8 cellular contexts compared by ENCODE assay signal in genomic region chr11:119120639-119121007, GRCh38. TPM values are rescaled to one million over a fixed set of nuclear protein-coding genes. Genes with fewer than 3 reads are reported as not detected.
DNase-seq lines count a peak whose midpoint lies in the region; ATAC-seq, FAIRE-seq and TF ChIP-seq lines count a peak whose summit lies in the region.

No MANE protein-coding gene starts in this region.

- peak overlapping the region; percentile 70 for H3K27ac ChIP-seq in CD8-positive, alpha-beta memory T cell (ENCODE audit: low read depth, low read length)
- H3K27ac ChIP-seq in keratinocyte (ENCODE audit: control insufficient read depth, insufficient read depth, low read length), result peak overlapping the region; percentile 83
- H3K27ac ChIP-seq in thoracic aorta, result peak overlapping the region; percentile 25 to 61

- H3K36me3 Mint-ChIP-seq in CD8-positive, alpha-beta memory T cell, result peaks cover 0 to 44% (median 4%) of the 10 kb centered on the region in 3 donors
- H3K36me3 Mint-ChIP-seq in activated naive CD8-positive, alpha-beta T cell treated with anti-CD3 and anti-CD28 coated beads, Interleukin-2, amount 10 ng/mL, durations not matched to agents 7 days and 5 days, result peaks cover 17% of the 10 kb centered on the region

- POLR2A ChIA-PET in CD8-positive, alpha-beta memory T cell (lab: Charles Lee), result interaction anchor here (0.6 to 1.9 kb wide), 3 partner anchors 13 to 22 kb away, joined by 4 to 21 read pairs (median 5); partner anchors contain the start of genes C2CD2L and DPAGT1
- POLR2A ChIA-PET in activated naive CD8-positive, alpha-beta T cell treated with anti-CD3 and anti-CD28 coated beads, Interleukin-2, amount 10 ng/mL, durations not matched to agents 7 days and 5 days (lab: Charles Lee), result interaction anchor here (0.8 to 2.6 kb wide), 9 partner anchors 9 to 682 kb away, joined by 4 to 20 read pairs (median 5); partner anchors contain the start of genes C2CD2L, CBL, DPAGT1 and HYOU1

- dilution Hi-C loops in keratinocyte (cut with MboI; ENCODE audit: extremely low pct_ligation_motif_present, low sequenced_read_pairs), result no loop called here

- H3K9me3 ChIP-seq in CD8-positive, alpha-beta memory T cell (ENCODE audit: low read length), result no peaks in the 10 kb centered on the region
- H3K9me3 ChIP-seq in keratinocyte (ENCODE audit: control insufficient read depth, low read depth, low read length) (no peaks in the 10 kb centered on the region), thoracic aorta (no peaks in the 10 kb centered on the region)

- DNase-seq in CD8-positive, alpha-beta memory T cell, result no peak
- peak; percentile 32 to 41 for DNase-seq in Kasumi-1 (lab: John Stamatoyannopoulos, UW)
- no peak for DNase-seq in activated naive CD8-positive, alpha-beta T cell treated with anti-CD3 and anti-CD28 coated beads, Interleukin-2, amount 10 ng/mL, durations not matched to agents 7 days and 5 days
- DNase-seq in keratinocyte (ENCODE audit: low read depth, low spot score), result no peak
- DNase-seq in thoracic aorta (ENCODE audit: low spot score), result no peak
- no peak for DNase-seq in H54 (ENCODE audit: insufficient read length, low spot score)

- peak overlapping the region; percentile 85 to 95 (median 94) for H3K4me3 Mint-ChIP-seq in CD8-positive, alpha-beta memory T cell
- peak overlapping the region; percentile 93 for H3K4me3 Mint-ChIP-seq in activated naive CD8-positive, alpha-beta T cell treated with anti-CD3 and anti-CD28 coated beads, Interleukin-2, amount 10 ng/mL, durations not matched to agents 7 days and 5 days

- peak overlapping the region; percentile 72 to 97 (median 96) for H3K27ac Mint-ChIP-seq in CD8-positive, alpha-beta memory T cell
- peak overlapping the region; percentile 86 for H3K27ac Mint-ChIP-seq in activated naive CD8-positive, alpha-beta T cell treated with anti-CD3 and anti-CD28 coated beads, Interleukin-2, amount 10 ng/mL, durations not matched to agents 7 days and 5 days

- peak overlapping the region; percentile 96 for H2AFZ ChIP-seq in keratinocyte (ENCODE audit: control insufficient read depth, low read length)

- CTCF ChIA-PET in CD8-positive, alpha-beta memory T cell (lab: Charles Lee), result interaction anchor here (1.3 to 3.1 kb wide), 4 partner anchors 9 to 202 kb away, joined by 3 to 9 read pairs (median 7); partner anchors contain the start of genes C2CD2L and VPS11

- no peaks in the 10 kb centered on the region for H4K20me1 ChIP-seq in keratinocyte (ENCODE audit: control insufficient read depth, extremely low read depth, insufficient read depth, low read length)

- TF ChIP-seq CTCF in keratinocyte (optimal IDR thresholded peaks at IDR 0.05 in 1 of 3, IDR thresholded peaks at IDR 0.05 in 1 of 3, conservative IDR thresholded peaks at IDR 0.05 in 1 of 3; ENCODE audit: extremely low read depth in 1 of 3, insufficient read depth in 2 of 3, low read length in 3 of 3) (no peak), thoracic aorta (IDR thresholded peaks at IDR 0.05) (no peak)

- peak overlapping the region; percentile 67 for H3K4me3 ChIP-seq in CD8-positive, alpha-beta memory T cell (ENCODE audit: low read length)
- H3K4me3 ChIP-seq in keratinocyte (ENCODE audit: control insufficient read depth in 2 of 3, extremely low read depth in 1 of 3, insufficient read depth in 2 of 3, low read depth in 1 of 3, low read length in 3 of 3) (peak overlapping the region; percentile 83 to 85 (median 85)), thoracic aorta (peak overlapping the region; percentile 73)

- ATAC-seq in activated naive CD8-positive, alpha-beta T cell treated with anti-CD3 and anti-CD28 coated beads, Interleukin-2, amount 10 ng/mL, durations not matched to agents 7 days and 5 days (ENCODE audit: low read depth), result no peak
- ATAC-seq in thoracic aorta (ENCODE audit: insufficient number of reproducible peaks, low FRiP score, low read depth), result no peak
- no peak for ATAC-seq in GM21423 (IDR thresholded peaks at IDR 0.05; ENCODE audit: unreplicated experiment)
- ATAC-seq in HG03135 (IDR thresholded peaks at IDR 0.05; ENCODE audit: unreplicated experiment), result no peak

- peaks cover 0 to 2% of the 10 kb centered on the region in 2 donors for H3K27me3 Mint-ChIP-seq in CD8-positive, alpha-beta memory T cell
- no peaks in the 10 kb centered on the region for H3K27me3 Mint-ChIP-seq in activated naive CD8-positive, alpha-beta T cell treated with anti-CD3 and anti-CD28 coated beads, Interleukin-2, amount 10 ng/mL, durations not matched to agents 7 days and 5 days

- H3K4me1 ChIP-seq in CD8-positive, alpha-beta memory T cell (ENCODE audit: insufficient read depth, low read length), result peaks cover 32% of the 10 kb centered on the region
- H3K4me1 ChIP-seq in keratinocyte (ENCODE audit: control insufficient read depth, extremely low read depth, insufficient read depth, low read length), result peaks cover 19% of the 10 kb centered on the region
- H3K4me1 ChIP-seq in thoracic aorta (ENCODE audit: control insufficient read depth in 1 of 2, low read depth in 2 of 2), result peaks cover 8 to 16% of the 10 kb centered on the region in 2 donors

- H3K9ac ChIP-seq in keratinocyte (ENCODE audit: control insufficient read depth, extremely low read depth, insufficient read depth, low read length), result peak overlapping the region; percentile 91

- no peak for FAIRE-seq in keratinocyte (lab: Jason Lieb, UNC)
- no peak for FAIRE-seq in H54 (lab: Jason Lieb, UNC)

- peaks cover 7% of the 10 kb centered on the region for H3K36me3 ChIP-seq in CD8-positive, alpha-beta memory T cell (ENCODE audit: insufficient read depth, low read length)
- peaks cover 4 to 7% of the 10 kb centered on the region in 2 experiments for H3K36me3 ChIP-seq in keratinocyte (ENCODE audit: control insufficient read depth in 2 of 2, extremely low read depth in 1 of 2, insufficient read depth in 2 of 2, low read length in 2 of 2)
- H3K36me3 ChIP-seq in thoracic aorta, result peaks cover 13% of the 10 kb centered on the region

- TF ChIP-seq POLR2A in H54 (IDR thresholded peaks at IDR 0.05; ENCODE audit: low read depth, low read length), result no peak

- H3K27me3 ChIP-seq in CD8-positive, alpha-beta memory T cell (ENCODE audit: insufficient read depth, low read length, poor library complexity, severe bottlenecking), result no peaks in the 10 kb centered on the region
- no peaks in the 10 kb centered on the region for H3K27me3 ChIP-seq in keratinocyte (ENCODE audit: control insufficient read depth, extremely low read depth, insufficient read depth, low read length)
- H3K27me3 ChIP-seq in thoracic aorta (replicated peaks; ENCODE audit: insufficient read depth), result no peaks in the 10 kb centered on the region

- H3K79me2 ChIP-seq in keratinocyte (ENCODE audit: control insufficient read depth, insufficient read depth, low read length), result peaks cover 23% of the 10 kb centered on the region

- no peaks in the 10 kb centered on the region for H3K9me3 Mint-ChIP-seq in CD8-positive, alpha-beta memory T cell
- no peaks in the 10 kb centered on the region for H3K9me3 Mint-ChIP-seq in activated naive CD8-positive, alpha-beta T cell treated with anti-CD3 and anti-CD28 coated beads, Interleukin-2, amount 10 ng/mL, durations not matched to agents 7 days and 5 days

- H3K4me2 ChIP-seq in keratinocyte (ENCODE audit: control insufficient read depth, extremely low read depth, insufficient read depth, low read depth, low read length), result peak overlapping the region; percentile 99

- peaks cover 35 to 46% (median 43%) of the 10 kb centered on the region in 3 donors for H3K4me1 Mint-ChIP-seq in CD8-positive, alpha-beta memory T cell
- H3K4me1 Mint-ChIP-seq in activated naive CD8-positive, alpha-beta T cell treated with anti-CD3 and anti-CD28 coated beads, Interleukin-2, amount 10 ng/mL, durations not matched to agents 7 days and 5 days, result peaks cover 31% of the 10 kb centered on the region

- H3K9me1 ChIP-seq in keratinocyte (ENCODE audit: control insufficient read depth, extremely low read depth, insufficient read depth, low read length), result no peaks in the 10 kb centered on the region

RNA-seq across cellular contexts. Expression of gene HINFP, which starts 0.8 kb away (rescaled TPM):
- 10 to 100 TPM; 26.8 to 29.1 TPM for total RNA-seq in CD8-positive, alpha-beta memory T cell
- polyA plus RNA-seq in CD8-positive, alpha-beta memory T cell, result 14.6 TPM
- 10 to 100 TPM; 52.4 to 52.6 TPM for total RNA-seq in activated naive CD8-positive, alpha-beta T cell treated with anti-CD3 and anti-CD28 coated beads, Interleukin-2, amount 10 ng/mL, durations not matched to agents 7 days and 5 days
- polyA plus RNA-seq in keratinocyte, result 15.6 to 21.9 TPM (median 18.5 TPM) in 3 replicates
- polyA plus RNA-seq in keratinocyte (2011; ENCODE audit: low read depth), result 28.1 TPM
- 11.0 and 11.4 TPM in 2 replicates for polyA plus RNA-seq in keratinocyte (2011; cell fraction: cytosol; rRNA removed)
- 54.0 and 55.8 TPM in 2 replicates for polyA plus RNA-seq in keratinocyte (2011; cell fraction: nucleus; rRNA removed)
- polyA plus RNA-seq in keratinocyte (2012; ENCODE audit: low replicate concordance), result 9.9 and 22.4 TPM in 2 replicates
- 18.5 to 47.8 TPM (median 31.0 TPM) in 3 replicates for polyA minus RNA-seq in keratinocyte
- polyA minus RNA-seq in keratinocyte (2011; cell fraction: cytosol; rRNA and poly(A)+ RNA removed), result 18.8 TPM
- polyA minus RNA-seq in keratinocyte (2011; cell fraction: nucleus; rRNA and poly(A)+ RNA removed), result 13.1 and 29.6 TPM in 2 replicates
- total RNA-seq in thoracic aorta, result 10 to 100 TPM; 13.4 to 34.7 TPM

RNA-seq across cellular contexts. Expression of gene C2CD2L, which starts 13.5 kb away (rescaled TPM):
- 10 to 100 TPM; 26.3 to 26.5 TPM for total RNA-seq in CD8-positive, alpha-beta memory T cell
- 9.9 TPM for polyA plus RNA-seq in CD8-positive, alpha-beta memory T cell
- total RNA-seq in activated naive CD8-positive, alpha-beta T cell treated with anti-CD3 and anti-CD28 coated beads, Interleukin-2, amount 10 ng/mL, durations not matched to agents 7 days and 5 days, result 10 to 100 TPM; 32.2 to 32.6 TPM
- 2.8 to 3.6 TPM (median 2.9 TPM) in 3 replicates for polyA plus RNA-seq in keratinocyte
- polyA plus RNA-seq in keratinocyte (2011; ENCODE audit: low read depth), result 12.0 TPM
- 2.0 and 2.2 TPM in 2 replicates for polyA plus RNA-seq in keratinocyte (2011; cell fraction: cytosol; rRNA removed)
- 7.9 and 10.3 TPM in 2 replicates for polyA plus RNA-seq in keratinocyte (2011; cell fraction: nucleus; rRNA removed)
- polyA plus RNA-seq in keratinocyte (2012; ENCODE audit: low replicate concordance), result 3.8 and 8.4 TPM in 2 replicates
- 4.4 to 11.3 TPM (median 5.4 TPM) in 3 replicates for polyA minus RNA-seq in keratinocyte
- polyA minus RNA-seq in keratinocyte (2011; cell fraction: cytosol; rRNA and poly(A)+ RNA removed), result 4.2 TPM
- polyA minus RNA-seq in keratinocyte (2011; cell fraction: nucleus; rRNA and poly(A)+ RNA removed), result 7.7 and 8.5 TPM in 2 replicates
- total RNA-seq in thoracic aorta, result 10 to 100 TPM; 10.0 to 13.4 TPM

RNA-seq across cellular contexts. Expression of gene DPAGT1, which starts 19.0 kb away (rescaled TPM):
- 10 to 100 TPM; 69.7 to 78.6 TPM for total RNA-seq in CD8-positive, alpha-beta memory T cell
- polyA plus RNA-seq in CD8-positive, alpha-beta memory T cell, result 45.7 TPM
- 10 to 100 TPM; 43.2 to 56.1 TPM for total RNA-seq in activated naive CD8-positive, alpha-beta T cell treated with anti-CD3 and anti-CD28 coated beads, Interleukin-2, amount 10 ng/mL, durations not matched to agents 7 days and 5 days
- polyA plus RNA-seq in keratinocyte, result 59.7 to 75.4 TPM (median 60.4 TPM) in 3 replicates
- polyA plus RNA-seq in keratinocyte (2011; ENCODE audit: low read depth), result 10.2 TPM
- 35.9 and 52.5 TPM in 2 replicates for polyA plus RNA-seq in keratinocyte (2011; cell fraction: cytosol; rRNA removed)
- 189 and 239 TPM in 2 replicates for polyA plus RNA-seq in keratinocyte (2011; cell fraction: nucleus; rRNA removed)
- polyA plus RNA-seq in keratinocyte (2012; ENCODE audit: low replicate concordance), result 28.4 and 34.3 TPM in 2 replicates
- 91.8 to 112 TPM (median 99.5 TPM) in 3 replicates for polyA minus RNA-seq in keratinocyte
- 50.5 TPM for polyA minus RNA-seq in keratinocyte (2011; cell fraction: cytosol; rRNA and poly(A)+ RNA removed)
- 85.9 and 92.7 TPM in 2 replicates for polyA minus RNA-seq in keratinocyte (2011; cell fraction: nucleus; rRNA and poly(A)+ RNA removed)
- total RNA-seq in thoracic aorta, result 10 to 100 TPM; 21.4 to 44.3 TPM

RNA-seq across cellular contexts. Expression of gene ABCG4, which starts 28.2 kb away (rescaled TPM):
- total RNA-seq in CD8-positive, alpha-beta memory T cell, result under 1 TPM; 0.11 to 0.18 TPM
- polyA plus RNA-seq in CD8-positive, alpha-beta memory T cell, result not detected
- total RNA-seq in activated naive CD8-positive, alpha-beta T cell treated with anti-CD3 and anti-CD28 coated beads, Interleukin-2, amount 10 ng/mL, durations not matched to agents 7 days and 5 days, result not detected
- polyA plus RNA-seq in keratinocyte, result 0.14 to 0.27 TPM (median 0.21 TPM) in 3 replicates
- 0.26 TPM for polyA plus RNA-seq in keratinocyte (2011; ENCODE audit: low read depth)
- polyA plus RNA-seq in keratinocyte (2011; cell fraction: cytosol; rRNA removed), result 0.09 and 0.19 TPM in 2 replicates
- 1.3 and 1.4 TPM in 2 replicates for polyA plus RNA-seq in keratinocyte (2011; cell fraction: nucleus; rRNA removed)
- 0.31 and 0.99 TPM in 2 replicates for polyA plus RNA-seq in keratinocyte (2012; ENCODE audit: low replicate concordance)
- polyA minus RNA-seq in keratinocyte, result 0.43 to 1.9 TPM (median 1.1 TPM) in 3 replicates
- not detected for polyA minus RNA-seq in keratinocyte (2011; cell fraction: cytosol; rRNA and poly(A)+ RNA removed)
- polyA minus RNA-seq in keratinocyte (2011; cell fraction: nucleus; rRNA and poly(A)+ RNA removed), result 0.78 and 0.84 TPM in 2 replicates
- 1 to 10 TPM in 1 of 2 donors, not detected in 1; 1.6 TPM for total RNA-seq in thoracic aorta

RNA-seq across cellular contexts. Expression of gene HMBS, which starts 35.9 kb away (rescaled TPM):
- 10 to 100 TPM; 35.5 to 38.4 TPM for total RNA-seq in CD8-positive, alpha-beta memory T cell
- 21.8 TPM for polyA plus RNA-seq in CD8-positive, alpha-beta memory T cell
- total RNA-seq in activated naive CD8-positive, alpha-beta T cell treated with anti-CD3 and anti-CD28 coated beads, Interleukin-2, amount 10 ng/mL, durations not matched to agents 7 days and 5 days, result 10 to 100 TPM; 18.0 to 18.8 TPM
- 43.5 to 52.0 TPM (median 48.7 TPM) in 3 replicates for polyA plus RNA-seq in keratinocyte
- 13.8 TPM for polyA plus RNA-seq in keratinocyte (2011; ENCODE audit: low read depth)
- 40.8 and 42.6 TPM in 2 replicates for polyA plus RNA-seq in keratinocyte (2011; cell fraction: cytosol; rRNA removed)
- polyA plus RNA-seq in keratinocyte (2011; cell fraction: nucleus; rRNA removed), result 39.2 and 43.5 TPM in 2 replicates
- polyA plus RNA-seq in keratinocyte (2012; ENCODE audit: low replicate concordance), result 19.8 and 42.8 TPM in 2 replicates
- 35.2 to 44.8 TPM (median 38.1 TPM) in 3 replicates for polyA minus RNA-seq in keratinocyte
- polyA minus RNA-seq in keratinocyte (2011; cell fraction: cytosol; rRNA and poly(A)+ RNA removed), result 29.9 TPM
- polyA minus RNA-seq in keratinocyte (2011; cell fraction: nucleus; rRNA and poly(A)+ RNA removed), result 14.7 and 15.7 TPM in 2 replicates
- 10 to 100 TPM in 1 of 2 donors, 1 to 10 TPM in 1; 5.7 to 27.2 TPM for total RNA-seq in thoracic aorta

Comparison
In these comparisons a context has a peak if more than half of its experiments do, and no peak if none do; other contexts are left out.
1. DNase-seq: peak in Kasumi-1 (2 of 2); none in CD8-positive, alpha-beta memory T cell (0 of 5), activated naive CD8-positive, alpha-beta T cell treated with anti-CD3 and anti-CD28 coated beads, Interleukin-2, amount 10 ng/mL, durations not matched to agents 7 days and 5 days (single experiment), keratinocyte (single experiment), thoracic aorta (single experiment) and H54 (single experiment).
2. Peak in every context shown above with its lines, with median percentiles within 50 percentile points of each other: H3K27ac ChIP-seq and H3K4me3 ChIP-seq.